ENCODE assay signal across 12 cellular contexts in genomic region chr1:8021676-8022266, GRCh38. TPM values are rescaled to one million over a fixed set of nuclear protein-coding genes. Genes with fewer than 3 reads are reported as not detected.
DNase-seq lines count a peak whose midpoint lies in the region; ATAC-seq and TF ChIP-seq lines count a peak whose summit lies in the region.
"Had no signal": no experiment of that assay in that cellular context is flagged by ENCODE, and none has a peak within 500 bp of the region (broad histone marks: within the 10 kb centered on the region; RNA-seq: fewer than 3 reads in every experiment).

No MANE protein-coding gene starts in this region.

- ATAC-seq in thoracic aorta (ENCODE audit: insufficient number of reproducible peaks, low FRiP score, low read depth) (no peak), GM18505 (IDR thresholded peaks at IDR 0.05; ENCODE audit: unreplicated experiment) (no peak)

- H2BK5ac ChIP-seq in mesenchymal stem cell (ENCODE audit: low read depth, low read length, poor library complexity, severe bottlenecking) = no peak overlapping the region

- no peak overlapping the region for H3K4ac ChIP-seq in mesenchymal stem cell (ENCODE audit: low read depth in 1 of 2, low read length in 2 of 2)

- H2AK5ac ChIP-seq in mesenchymal stem cell (ENCODE audit: low read length, severe bottlenecking) = peak overlapping the region; percentile 61

- peaks cover 31% of the 10 kb centered on the region for H3K4me1 ChIP-seq in endocrine pancreas (ENCODE audit: control insufficient read depth, insufficient read depth, low read length)
- peaks cover 12% of the 10 kb centered on the region for H3K4me1 ChIP-seq in mesenchymal stem cell (ENCODE audit: control insufficient read depth, insufficient read depth, low read depth, low read length)
- H3K4me1 ChIP-seq in thoracic aorta (ENCODE audit: control insufficient read depth in 1 of 2, low read depth in 2 of 2) = peaks cover 33 to 83% of the 10 kb centered on the region in 2 donors
- H3K4me1 ChIP-seq in SJCRH30 = peaks cover 65% of the 10 kb centered on the region

- peaks cover 64% of the 10 kb centered on the region for H3K36me3 ChIP-seq in MG63
- H3K36me3 ChIP-seq in endocrine pancreas (ENCODE audit: control insufficient read depth, insufficient read depth, low read length) = no peaks in the 10 kb centered on the region
- no peaks in the 10 kb centered on the region for H3K36me3 ChIP-seq in mesenchymal stem cell (ENCODE audit: control insufficient read depth in 1 of 2, insufficient read depth in 2 of 2, low read depth in 1 of 2, low read length in 2 of 2)
- no peaks in the 10 kb centered on the region for H3K36me3 ChIP-seq in thoracic aorta
- H3K36me3 ChIP-seq in SJCRH30 = peaks cover 77% of the 10 kb centered on the region

- H3K4me3 ChIP-seq in MG63 (peak overlapping the region; percentile 56), endocrine pancreas (ENCODE audit: control insufficient read depth, insufficient read depth, low read length) (peak overlapping the region; percentile 100), mesenchymal stem cell (ENCODE audit: insufficient read depth in 1 of 2, low read depth in 1 of 2, low read length in 2 of 2) (peak overlapping the region in 1 of 2 experiments; percentile 55), thoracic aorta (peak overlapping the region; percentile 86), SJCRH30 (no peak overlapping the region)

- H3K18ac ChIP-seq in mesenchymal stem cell (ENCODE audit: low read depth in 1 of 2, low read length in 2 of 2) = peak overlapping the region in 1 of 2 experiments; percentile 66

- H3K27me3 ChIP-seq in MG63 = no peaks in the 10 kb centered on the region
- no peaks in the 10 kb centered on the region for H3K27me3 ChIP-seq in endocrine pancreas (ENCODE audit: control insufficient read depth, insufficient read depth, low read length)
- H3K27me3 ChIP-seq in mesenchymal stem cell (ENCODE audit: control insufficient read depth in 1 of 2, insufficient read depth in 1 of 2, low read length in 2 of 2) = no peaks in the 10 kb centered on the region
- H3K27me3 ChIP-seq in thoracic aorta (replicated peaks; ENCODE audit: insufficient read depth) = no peaks in the 10 kb centered on the region
- no peaks in the 10 kb centered on the region for H3K27me3 ChIP-seq in SJCRH30

- DNase-seq in MG63 = no peak
- peak; percentile 39 for DNase-seq in mesenchymal stem cell
- DNase-seq in thoracic aorta (ENCODE audit: low spot score) = no peak
- DNase-seq in NCI-H2171 (lab: John Stamatoyannopoulos, UW) = no peak
- DNase-seq in islet precursor cell = no peak
- no peak for DNase-seq in SJCRH30
- DNase-seq: activated B cell treated with CpG ODN at 0.5 μM for 24 hours; activated T-cell treated with anti-CD3 and anti-CD28 coated beads for 4 hours; anterior cingulate cortex; CD4-positive, CD25-positive, alpha-beta regulatory T cell had no signal

- H3K79me1 ChIP-seq in mesenchymal stem cell (replicated peaks; ENCODE audit: low read length, poor library complexity, severe bottlenecking) = no peaks in the 10 kb centered on the region

- no peak overlapping the region for H3K4me2 ChIP-seq in mesenchymal stem cell (ENCODE audit: low read length, poor library complexity, severe bottlenecking)

- H3K23ac ChIP-seq in mesenchymal stem cell (ENCODE audit: low read length in 2 of 2) = no peak overlapping the region

- H2BK15ac ChIP-seq in mesenchymal stem cell (ENCODE audit: low read depth, poor library complexity, severe bottlenecking) = no peak overlapping the region

- H4K8ac ChIP-seq in mesenchymal stem cell (ENCODE audit: low read length) = no peak overlapping the region

- no peak for TF ChIP-seq POLR2A in GM18505 (IDR thresholded peaks at IDR 0.05; ENCODE audit: borderline replicate concordance, extremely low read depth, insufficient read depth, insufficient read length)

- no peak overlapping the region for H3K9ac ChIP-seq in endocrine pancreas (ENCODE audit: control insufficient read depth, insufficient read depth, low read length)
- peak overlapping the region; percentile 97 for H3K9ac ChIP-seq in mesenchymal stem cell (ENCODE audit: low read length)

- H2BK120ac ChIP-seq in mesenchymal stem cell (ENCODE audit: low read depth, low read length) = no peak overlapping the region

- no peak overlapping the region for H3K14ac ChIP-seq in mesenchymal stem cell (ENCODE audit: low read length in 2 of 2)

- H4K91ac ChIP-seq in mesenchymal stem cell (ENCODE audit: low read length) = no peak overlapping the region

- H2AFZ ChIP-seq in mesenchymal stem cell (ENCODE audit: low read depth, low read length) = no peak overlapping the region

- 71% methylated on average over 3 of the region's 6 CpGs for WGBS in mesenchymal stem cell

- TF ChIP-seq CTCF in thoracic aorta (IDR thresholded peaks at IDR 0.05) = no peak

- H3K9me3 ChIP-seq in MG63 (no peaks in the 10 kb centered on the region), endocrine pancreas (ENCODE audit: control insufficient read depth, low read length) (no peaks in the 10 kb centered on the region), mesenchymal stem cell (ENCODE audit: control insufficient read depth, low read length) (no peaks in the 10 kb centered on the region), thoracic aorta (no peaks in the 10 kb centered on the region), SJCRH30 (replicated peaks) (no peaks in the 10 kb centered on the region)

- no peak overlapping the region for H2BK12ac ChIP-seq in mesenchymal stem cell (ENCODE audit: low read length in 2 of 2)

- H3K27ac ChIP-seq in mesenchymal stem cell (ENCODE audit: low read length, poor library complexity, severe bottlenecking) = peak overlapping the region; percentile 34
- peak overlapping the region; percentile 45 to 98 for H3K27ac ChIP-seq in thoracic aorta
- H3K27ac ChIP-seq in SJCRH30 = no peak overlapping the region

RNA-seq across cellular contexts. Expression of gene ERRFI1, which starts 4.3 kb away (rescaled TPM):
- 66.9 and 104 TPM in 2 replicates for total RNA-seq in MG63 (2014; rRNA removed; shearing (Covaris generic); ENCODE audit: low replicate concordance)
- 109 TPM for polyA plus RNA-seq in mesenchymal stem cell (2013, experiment 1 of 2)
- polyA plus RNA-seq in mesenchymal stem cell (2013, experiment 2 of 2) = 106 TPM
- total RNA-seq in thoracic aorta = 100 to 1,000 TPM; 101 to 158 TPM
- 197 and 220 TPM in 2 replicates for total RNA-seq in SJCRH30 (2014; rRNA removed; shearing (Covaris generic))
